Comparison of ENCODE assay signal across 1 cellular context in the genomic region with DNA sequence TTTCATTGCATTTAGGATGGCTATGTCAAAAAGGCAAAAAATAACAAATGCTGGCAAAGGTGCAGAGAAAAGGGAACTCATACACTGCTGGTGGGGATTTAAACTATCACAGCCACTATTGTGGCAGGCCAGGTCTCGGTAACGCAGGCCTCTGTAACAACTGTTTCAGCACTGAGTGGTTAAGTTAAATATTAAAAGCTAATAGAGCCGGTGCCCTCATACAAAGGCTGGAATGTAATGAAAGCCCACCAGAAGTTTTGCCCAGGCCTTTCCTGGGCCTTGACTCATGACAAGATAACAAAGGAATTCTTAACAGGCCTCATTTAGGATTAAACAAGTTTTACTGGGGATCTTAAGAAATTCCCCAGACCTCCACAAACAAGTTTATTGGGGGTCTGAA.
TF ChIP-seq lines count a peak whose summit lies in the region.

No MANE protein-coding gene starts in this region.

TF ChIP-seq in HepG2, 621 proteins besides CTCF, POLR2A, EP300 and RAD21 (continued from another document and continues in another):
- TF ChIP-seq, protein P1, sequence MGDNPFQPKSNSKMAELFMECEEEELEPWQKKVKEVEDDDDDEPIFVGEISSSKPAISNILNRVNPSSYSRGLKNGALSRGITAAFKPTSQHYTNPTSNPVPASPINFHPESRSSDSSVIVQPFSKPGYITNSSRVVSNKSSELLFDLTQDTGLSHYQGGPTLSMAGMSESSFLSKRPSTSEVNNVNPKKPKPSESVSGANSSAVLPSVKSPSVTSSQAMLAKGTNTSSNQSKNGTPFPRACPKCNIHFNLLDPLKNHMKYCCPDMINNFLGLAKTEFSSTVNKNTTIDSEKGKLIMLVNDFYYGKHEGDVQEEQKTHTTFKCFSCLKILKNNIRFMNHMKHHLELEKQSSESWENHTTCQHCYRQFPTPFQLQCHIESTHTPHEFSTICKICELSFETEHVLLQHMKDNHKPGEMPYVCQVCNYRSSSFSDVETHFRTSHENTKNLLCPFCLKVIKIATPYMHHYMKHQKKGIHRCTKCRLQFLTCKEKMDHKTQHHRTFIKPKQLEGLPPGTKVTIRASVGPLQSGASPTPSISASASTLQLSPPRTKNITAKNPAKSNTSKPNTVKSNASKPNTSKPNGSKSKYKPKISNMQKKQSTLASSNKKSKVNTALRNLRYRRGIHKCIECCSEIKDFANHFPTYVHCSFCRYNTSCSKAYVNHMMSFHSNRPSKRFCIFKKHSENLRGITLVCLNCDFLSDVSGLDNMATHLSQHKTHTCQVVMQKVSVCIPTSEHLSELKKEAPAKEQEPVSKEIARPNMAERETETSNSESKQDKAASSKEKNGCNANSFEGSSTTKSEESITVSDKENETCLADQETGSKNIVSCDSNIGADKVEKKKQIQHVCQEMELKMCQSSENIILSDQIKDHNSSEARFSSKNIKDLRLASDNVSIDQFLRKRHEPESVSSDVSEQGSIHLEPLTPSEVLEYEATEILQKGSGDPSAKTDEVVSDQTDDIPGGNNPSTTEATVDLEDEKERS (CRISPR knock-in tag; IDR thresholded peaks at IDR 0.05) = no peak
- no peak for TF ChIP-seq ZIK1 (CRISPR knock-in tag; IDR thresholded peaks at IDR 0.05; ENCODE audit: borderline replicate concordance, low read depth)
- no peak for TF ChIP-seq ZNF256 (CRISPR knock-in tag; conservative IDR thresholded peaks at IDR 0.05)
- no peak for TF ChIP-seq ZNF879 (CRISPR knock-in tag; IDR thresholded peaks at IDR 0.05)
- TF ChIP-seq POGK (CRISPR knock-in tag; conservative IDR thresholded peaks at IDR 0.05) = no peak
- TF ChIP-seq ZNF737 (CRISPR knock-in tag; IDR thresholded peaks at IDR 0.05; ENCODE audit: borderline replicate concordance) = no peak
- TF ChIP-seq TGIF2 (CRISPR knock-in tag; IDR thresholded peaks at IDR 0.05) = 0 out of 2 replicates have a peak, but pooled peaks have one; percentile 49
- TF ChIP-seq PHF5A (CRISPR knock-in tag; IDR thresholded peaks at IDR 0.05; ENCODE audit: low read depth, unreplicated experiment) = no peak
- TF ChIP-seq ZNF251 (CRISPR knock-in tag; IDR thresholded peaks at IDR 0.05) = no peak
- peak; percentile 27; the same call in 1 of the 2 replicates for TF ChIP-seq SAP130 (CRISPR knock-in tag; IDR thresholded peaks at IDR 0.05; ENCODE audit: low read depth)
- TF ChIP-seq ZNF614 (CRISPR knock-in tag; IDR thresholded peaks at IDR 0.05; ENCODE audit: borderline replicate concordance) = peak; percentile 28; the same call in 1 of the 2 replicates
- TF ChIP-seq, protein P2, sequence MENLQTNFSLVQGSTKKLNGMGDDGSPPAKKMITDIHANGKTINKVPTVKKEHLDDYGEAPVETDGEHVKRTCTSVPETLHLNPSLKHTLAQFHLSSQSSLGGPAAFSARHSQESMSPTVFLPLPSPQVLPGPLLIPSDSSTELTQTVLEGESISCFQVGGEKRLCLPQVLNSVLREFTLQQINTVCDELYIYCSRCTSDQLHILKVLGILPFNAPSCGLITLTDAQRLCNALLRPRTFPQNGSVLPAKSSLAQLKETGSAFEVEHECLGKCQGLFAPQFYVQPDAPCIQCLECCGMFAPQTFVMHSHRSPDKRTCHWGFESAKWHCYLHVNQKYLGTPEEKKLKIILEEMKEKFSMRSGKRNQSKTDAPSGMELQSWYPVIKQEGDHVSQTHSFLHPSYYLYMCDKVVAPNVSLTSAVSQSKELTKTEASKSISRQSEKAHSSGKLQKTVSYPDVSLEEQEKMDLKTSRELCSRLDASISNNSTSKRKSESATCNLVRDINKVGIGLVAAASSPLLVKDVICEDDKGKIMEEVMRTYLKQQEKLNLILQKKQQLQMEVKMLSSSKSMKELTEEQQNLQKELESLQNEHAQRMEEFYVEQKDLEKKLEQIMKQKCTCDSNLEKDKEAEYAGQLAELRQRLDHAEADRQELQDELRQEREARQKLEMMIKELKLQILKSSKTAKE (CRISPR knock-in tag; IDR thresholded peaks at IDR 0.05; ENCODE audit: borderline replicate concordance) = no peak
- peak; percentile 17; the same call in 1 of the 2 replicates for TF ChIP-seq ARID4A (CRISPR knock-in tag; IDR thresholded peaks at IDR 0.05; ENCODE audit: borderline replicate concordance)
- TF ChIP-seq ARID2 (CRISPR knock-in tag; IDR thresholded peaks at IDR 0.05; ENCODE audit: borderline replicate concordance) = no peak
- peak; percentile 76 for TF ChIP-seq ZFX (CRISPR knock-in tag; IDR thresholded peaks at IDR 0.05; ENCODE audit: low read depth)
- TF ChIP-seq MAFK (conservative IDR thresholded peaks at IDR 0.05 in 1 of 2, IDR thresholded peaks at IDR 0.05 in 1 of 2; ENCODE audit: low read length in 2 of 2) = no peak
- TF ChIP-seq HNF4G (IDR thresholded peaks at IDR 0.05; ENCODE audit: borderline replicate concordance, low read depth, low read length) = no peak
- no peak for TF ChIP-seq HNF4G (CRISPR knock-in tag; IDR thresholded peaks at IDR 0.05; ENCODE audit: borderline replicate concordance, low read depth)
- TF ChIP-seq ZBTB37 (CRISPR knock-in tag; IDR thresholded peaks at IDR 0.05) = no peak
- no peak for TF ChIP-seq ZNF30 (CRISPR knock-in tag; IDR thresholded peaks at IDR 0.05)
- TF ChIP-seq ZSCAN21 (CRISPR knock-in tag; IDR thresholded peaks at IDR 0.05; ENCODE audit: borderline replicate concordance) = no peak
- TF ChIP-seq ISX (CRISPR knock-in tag; conservative IDR thresholded peaks at IDR 0.05) = no peak
- no peak for TF ChIP-seq HDAC1 (CRISPR knock-in tag; IDR thresholded peaks at IDR 0.05)
- no peak for TF ChIP-seq KLF12 (CRISPR knock-in tag; IDR thresholded peaks at IDR 0.05; ENCODE audit: borderline replicate concordance)
- no peak for TF ChIP-seq TCF12 (IDR thresholded peaks at IDR 0.05)
- TF ChIP-seq TCF12 (CRISPR knock-in tag; IDR thresholded peaks at IDR 0.05) = no peak
- no peak for TF ChIP-seq BATF2 (CRISPR knock-in tag; IDR thresholded peaks at IDR 0.05)
- TF ChIP-seq GFI1 (CRISPR knock-in tag; IDR thresholded peaks at IDR 0.05; ENCODE audit: borderline replicate concordance) = no peak
- TF ChIP-seq ZNF562 (CRISPR knock-in tag; IDR thresholded peaks at IDR 0.05; ENCODE audit: borderline replicate concordance) = no peak
- TF ChIP-seq IKZF1 (IDR thresholded peaks at IDR 0.05) = no peak
- TF ChIP-seq ZNF337 (CRISPR knock-in tag; IDR thresholded peaks at IDR 0.05; ENCODE audit: borderline replicate concordance, low read depth) = 0 out of 2 replicates have a peak, but pooled peaks have one; percentile 41
- TF ChIP-seq NR2F2 (IDR thresholded peaks at IDR 0.05; ENCODE audit: borderline replicate concordance, low read depth) = no peak
- TF ChIP-seq, protein P3, sequence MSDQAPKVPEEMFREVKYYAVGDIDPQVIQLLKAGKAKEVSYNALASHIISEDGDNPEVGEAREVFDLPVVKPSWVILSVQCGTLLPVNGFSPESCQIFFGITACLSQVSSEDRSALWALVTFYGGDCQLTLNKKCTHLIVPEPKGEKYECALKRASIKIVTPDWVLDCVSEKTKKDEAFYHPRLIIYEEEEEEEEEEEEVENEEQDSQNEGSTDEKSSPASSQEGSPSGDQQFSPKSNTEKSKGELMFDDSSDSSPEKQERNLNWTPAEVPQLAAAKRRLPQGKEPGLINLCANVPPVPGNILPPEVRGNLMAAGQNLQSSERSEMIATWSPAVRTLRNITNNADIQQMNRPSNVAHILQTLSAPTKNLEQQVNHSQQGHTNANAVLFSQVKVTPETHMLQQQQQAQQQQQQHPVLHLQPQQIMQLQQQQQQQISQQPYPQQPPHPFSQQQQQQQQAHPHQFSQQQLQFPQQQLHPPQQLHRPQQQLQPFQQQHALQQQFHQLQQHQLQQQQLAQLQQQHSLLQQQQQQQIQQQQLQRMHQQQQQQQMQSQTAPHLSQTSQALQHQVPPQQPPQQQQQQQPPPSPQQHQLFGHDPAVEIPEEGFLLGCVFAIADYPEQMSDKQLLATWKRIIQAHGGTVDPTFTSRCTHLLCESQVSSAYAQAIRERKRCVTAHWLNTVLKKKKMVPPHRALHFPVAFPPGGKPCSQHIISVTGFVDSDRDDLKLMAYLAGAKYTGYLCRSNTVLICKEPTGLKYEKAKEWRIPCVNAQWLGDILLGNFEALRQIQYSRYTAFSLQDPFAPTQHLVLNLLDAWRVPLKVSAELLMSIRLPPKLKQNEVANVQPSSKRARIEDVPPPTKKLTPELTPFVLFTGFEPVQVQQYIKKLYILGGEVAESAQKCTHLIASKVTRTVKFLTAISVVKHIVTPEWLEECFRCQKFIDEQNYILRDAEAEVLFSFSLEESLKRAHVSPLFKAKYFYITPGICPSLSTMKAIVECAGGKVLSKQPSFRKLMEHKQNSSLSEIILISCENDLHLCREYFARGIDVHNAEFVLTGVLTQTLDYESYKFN (CRISPR knock-in tag; conservative IDR thresholded peaks at IDR 0.05) = peak; percentile 32
- TF ChIP-seq SRSF9 (IDR thresholded peaks at IDR 0.05; ENCODE audit: borderline replicate concordance, insufficient read depth, low read depth, low read length, poor library complexity, severe bottlenecking) = no peak
- TF ChIP-seq PRMT3 (CRISPR knock-in tag; IDR thresholded peaks at IDR 0.05; ENCODE audit: borderline replicate concordance, low read depth) = no peak
- TF ChIP-seq KDM1A (CRISPR knock-in tag; IDR thresholded peaks at IDR 0.05) = no peak
- TF ChIP-seq E2F1 (CRISPR knock-in tag; IDR thresholded peaks at IDR 0.05) = no peak
- TF ChIP-seq ZNF768 (CRISPR knock-in tag; IDR thresholded peaks at IDR 0.05) = no peak
- peak; percentile 28; the same call in 1 of the 2 replicates for TF ChIP-seq PPARG (CRISPR knock-in tag; conservative IDR thresholded peaks at IDR 0.05)
- no peak for TF ChIP-seq ZNF766 (CRISPR knock-in tag; IDR thresholded peaks at IDR 0.05; ENCODE audit: borderline replicate concordance)
- no peak for TF ChIP-seq ZNF510 (CRISPR knock-in tag; IDR thresholded peaks at IDR 0.05; ENCODE audit: low read depth)
